Comparison of ENCODE assay signal across 1 cellular context in the genomic region with DNA sequence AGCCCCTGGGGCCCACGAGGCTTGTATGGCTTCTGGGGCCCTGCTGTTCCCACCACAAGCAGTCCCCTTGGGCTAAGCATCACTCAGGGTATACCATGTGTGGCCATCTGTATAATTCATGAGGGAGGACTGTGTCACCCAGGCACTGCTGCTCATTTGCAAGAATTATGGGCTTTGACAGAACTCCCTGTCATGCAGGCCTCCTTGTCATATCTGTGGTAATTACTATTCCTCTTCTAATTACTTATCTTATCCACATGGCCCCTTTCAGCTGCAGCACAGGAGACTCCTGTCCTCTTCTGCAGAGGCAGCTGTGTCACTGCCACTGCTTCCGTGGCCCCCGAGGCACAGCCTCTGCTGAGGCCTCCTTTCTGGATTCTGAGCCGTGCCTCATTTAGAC.
A peak's percentile ranks its signal among the peaks of the same experiment; 100 is the strongest.
TF ChIP-seq lines count a peak whose summit lies in the region.

No MANE protein-coding gene starts in this region.

TF ChIP-seq in SK-N-SH, 30 proteins besides CTCF, POLR2A, EP300 and RAD21:
- TF ChIP-seq TCF12 (IDR thresholded peaks at IDR 0.05) (peak; percentile 53; the same call in 1 of the 2 replicates), NFIC (IDR thresholded peaks at IDR 0.05; ENCODE audit: borderline replicate concordance) (no peak), PBX3 (IDR thresholded peaks at IDR 0.05) (peak; percentile 11; the same call in 1 of the 2 replicates), NRF1 (IDR thresholded peaks at IDR 0.05; ENCODE audit: low read depth, low read length) (no peak), RXRA (IDR thresholded peaks at IDR 0.05; ENCODE audit: borderline replicate concordance, low read depth) (no peak), FOSL2 (IDR thresholded peaks at IDR 0.05; ENCODE audit: borderline replicate concordance, low read depth) (no peak), USF2 (IDR thresholded peaks at IDR 0.05; ENCODE audit: borderline replicate concordance, low read depth, low read length) (no peak), RCOR1 (IDR thresholded peaks at IDR 0.05; ENCODE audit: low read length) (peak; percentile 98), EZH2phosphoT487 (IDR thresholded peaks at IDR 0.05; ENCODE audit: borderline replicate concordance, low read depth) (no peak), USF1 (IDR thresholded peaks at IDR 0.05; ENCODE audit: borderline replicate concordance, low read depth) (no peak), MXI1 (IDR thresholded peaks at IDR 0.05; ENCODE audit: low read depth, low read length) (peak; percentile 92), TAF1 (IDR thresholded peaks at IDR 0.05; ENCODE audit: borderline replicate concordance, low read depth, low read length) (no peak), MEF2A (IDR thresholded peaks at IDR 0.05; ENCODE audit: borderline replicate concordance, low read depth) (no peak), POLR2AphosphoS5 (IDR thresholded peaks at IDR 0.05; ENCODE audit: low read depth, low read length) (0 out of 2 replicates have a peak, but pooled peaks have one; percentile 42), CHD2 (IDR thresholded peaks at IDR 0.05; ENCODE audit: low read length, partially characterized antibody) (peak; percentile 88), SIN3A (IDR thresholded peaks at IDR 0.05; ENCODE audit: borderline replicate concordance, low read depth, low read length) (no peak), IRF3 (IDR thresholded peaks at IDR 0.05; ENCODE audit: low read depth, low read length) (no peak), FOXJ3 (CRISPR knock-in tag; IDR thresholded peaks at IDR 0.05) (peak; percentile 91), GABPA (IDR thresholded peaks at IDR 0.05; ENCODE audit: low read depth) (no peak), MAX (IDR thresholded peaks at IDR 0.05; ENCODE audit: low read depth) (no peak), JUND (IDR thresholded peaks at IDR 0.05) (no peak), REST (IDR thresholded peaks at IDR 0.05; ENCODE audit: low read depth, low read length) (no peak), FOXM1 (IDR thresholded peaks at IDR 0.05; ENCODE audit: low read depth) (no peak), GATA2 (CRISPR knock-in tag; IDR thresholded peaks at IDR 0.05) (peak; percentile 92), YY1 (IDR thresholded peaks at IDR 0.05; ENCODE audit: low read depth) (no peak), SMC3 (IDR thresholded peaks at IDR 0.05; ENCODE audit: low read depth, low read length) (no peak)
- TF ChIP-seq, protein P1, sequence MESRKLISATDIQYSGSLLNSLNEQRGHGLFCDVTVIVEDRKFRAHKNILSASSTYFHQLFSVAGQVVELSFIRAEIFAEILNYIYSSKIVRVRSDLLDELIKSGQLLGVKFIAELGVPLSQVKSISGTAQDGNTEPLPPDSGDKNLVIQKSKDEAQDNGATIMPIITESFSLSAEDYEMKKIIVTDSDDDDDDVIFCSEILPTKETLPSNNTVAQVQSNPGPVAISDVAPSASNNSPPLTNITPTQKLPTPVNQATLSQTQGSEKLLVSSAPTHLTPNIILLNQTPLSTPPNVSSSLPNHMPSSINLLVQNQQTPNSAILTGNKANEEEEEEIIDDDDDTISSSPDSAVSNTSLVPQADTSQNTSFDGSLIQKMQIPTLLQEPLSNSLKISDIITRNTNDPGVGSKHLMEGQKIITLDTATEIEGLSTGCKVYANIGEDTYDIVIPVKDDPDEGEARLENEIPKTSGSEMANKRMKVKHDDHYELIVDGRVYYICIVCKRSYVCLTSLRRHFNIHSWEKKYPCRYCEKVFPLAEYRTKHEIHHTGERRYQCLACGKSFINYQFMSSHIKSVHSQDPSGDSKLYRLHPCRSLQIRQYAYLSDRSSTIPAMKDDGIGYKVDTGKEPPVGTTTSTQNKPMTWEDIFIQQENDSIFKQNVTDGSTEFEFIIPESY (IDR thresholded peaks at IDR 0.05; ENCODE audit: borderline replicate concordance, low read depth), result no peak
